26 cellular contexts compared by ENCODE assay signal in the genomic region with DNA sequence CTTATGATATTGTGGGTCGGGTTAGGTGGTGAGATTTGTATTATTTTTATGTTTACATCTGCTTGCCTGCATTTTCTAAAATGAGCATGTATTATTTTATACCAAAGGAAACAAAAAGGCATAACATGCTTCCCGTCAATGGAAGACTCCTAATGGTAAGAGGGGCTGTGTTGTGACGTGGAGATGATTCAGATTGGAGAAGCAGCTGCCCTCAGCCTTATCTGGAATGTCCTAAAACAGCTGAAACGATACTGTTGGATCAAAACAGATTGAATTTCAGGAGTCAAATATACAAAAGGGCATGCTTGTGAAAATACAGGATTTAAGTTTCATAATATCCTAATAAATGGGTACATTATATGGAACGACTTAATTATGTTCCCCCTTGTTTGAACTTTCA. TPM values are rescaled to one million over a fixed set of nuclear protein-coding genes. Genes with fewer than 3 reads are reported as not detected.
DNase-seq lines count a peak whose midpoint lies in the region; ATAC-seq and TF ChIP-seq lines count a peak whose summit lies in the region.
"Had no signal": no experiment of that assay in that cellular context is flagged by ENCODE, and none has a peak within 500 bp of the region (broad histone marks: within the 10 kb centered on the region; RNA-seq: fewer than 3 reads in every experiment).

No MANE protein-coding gene starts in this region.

- H2AFZ ChIP-seq in OCI-LY7 (ENCODE audit: low read length): no peak overlapping the region

- BruUV-seq in OCI-LY7 (replicated peaks; lab: Mats Ljungman, UMichigan): no TSS peak

- POLR2A ChIA-PET in OCI-LY7 (lab: Charles Lee): interaction anchor here (0.6 to 1.6 kb wide), 8 partner anchors 10 to 661 kb away, joined by 3 to 5 read pairs (median 5); no protein-coding TSS in a partner anchor

- H3K9me2 ChIP-seq in OCI-LY7 (ENCODE audit: insufficient read depth, low read length): no peaks in the 10 kb centered on the region

- H3K9ac ChIP-seq in skeletal muscle satellite cell (ENCODE audit: low read depth, low read length): peak overlapping the region; percentile 39
- H3K9ac ChIP-seq: BLaER1 had no signal

- peaks cover 65% of the 10 kb centered on the region for H3K79me2 ChIP-seq in OCI-LY7 (ENCODE audit: insufficient read depth, low read depth, low read length)

- H3K4me3 ChIP-seq in BE2C (ENCODE audit: low read depth, low read length) (peak overlapping the region; percentile 18), OCI-LY7 (ENCODE audit: low read depth, low read length, poor library complexity, severe bottlenecking) (no peak overlapping the region), skeletal muscle satellite cell (ENCODE audit: low read length) (no peak overlapping the region)
- H3K4me3 ChIP-seq: A549, BLaER1, GM12878, Peyer's patch, SJSA1 had no signal

- TF ChIP-seq CTCF in BE2C (IDR thresholded peaks at IDR 0.05; ENCODE audit: low read depth, low read length) (no peak), OCI-LY7 (conservative IDR thresholded peaks at IDR 0.05; ENCODE audit: low read length) (no peak)

- H3K27me3 ChIP-seq in BE2C: no peaks in the 10 kb centered on the region
- H3K27me3 ChIP-seq in skeletal muscle satellite cell (ENCODE audit: control insufficient read depth, insufficient read depth, low read length): no peaks in the 10 kb centered on the region
- H3K27me3 ChIP-seq: BLaER1, Peyer's patch, SJSA1 had no signal

- no peak for ATAC-seq in HG03460 (IDR thresholded peaks at IDR 0.05; ENCODE audit: unreplicated experiment)
- ATAC-seq: A549, GM12878, HepG2 had no signal

- no peaks in the 10 kb centered on the region for H4K20me1 ChIP-seq in OCI-LY7 (ENCODE audit: insufficient read depth, low read length)

- peak overlapping the region; percentile 12 for H3K27ac ChIP-seq in OCI-LY7 (ENCODE audit: low read depth, low read length, poor library complexity, severe bottlenecking)
- H3K27ac ChIP-seq: SJSA1 had no signal

- intact Hi-C loops in OCI-LY7 (cut with micrococcal nuclease; ENCODE audit: unreplicated experiment): no loop called here

- H3K9me3 ChIP-seq in BE2C (no peaks in the 10 kb centered on the region), OCI-LY7 (ENCODE audit: low read length) (no peaks in the 10 kb centered on the region), skeletal muscle satellite cell (replicated peaks; ENCODE audit: low read length) (no peaks in the 10 kb centered on the region)
- H3K9me3 ChIP-seq: A549, Caco-2, Peyer's patch, SJSA1 had no signal

- H3K4me2 ChIP-seq in OCI-LY7 (ENCODE audit: low read length) (no peak overlapping the region), skeletal muscle satellite cell (ENCODE audit: low read length) (peak overlapping the region; percentile 46)
- H3K4me2 ChIP-seq: A549 had no signal

- CTCF ChIA-PET in OCI-LY7 (lab: Charles Lee; ENCODE audit: unreplicated experiment): interaction anchor here (1.0 kb wide), 2 partner anchors 12 to 16 kb away, joined by 3 to 6 read pairs; no protein-coding TSS in a partner anchor

- DNase-seq in BE2C (no peak), OCI-LY7 (ENCODE audit: low spot score) (no peak), myocyte (ENCODE audit: low read depth) (peak; percentile 82), NCI-H82 treated with DMSO at 0.1 percent for 48 hours (lab: John Stamatoyannopoulos, UW; ENCODE audit: unreplicated experiment) (no peak), foreskin melanocyte (no peak)
- DNase-seq: Caco-2; CD4-positive, alpha-beta T cell; DMS 273 treated with DMSO at 0.1 percent for 48 hours; DND-41; H7; HFFc6; KBM-7; NCI-H1092 treated with DMSO at 0.1 percent for 48 hours; NCI-H1436 treated with DMSO at 0.1 percent for 48 hours; NCI-H2029; NCI-H226; NCI-H510A treated with DMSO at 0.1 percent for 48 hours; NCI-H748 treated with DMSO at 0.1 percent for 48 hours; Peyer's patch had no signal

- H3K36me3 ChIP-seq in BE2C (no peaks in the 10 kb centered on the region), OCI-LY7 (ENCODE audit: insufficient read depth, low read length) (peaks cover 61% of the 10 kb centered on the region), skeletal muscle satellite cell (ENCODE audit: insufficient read depth, low read length) (no peaks in the 10 kb centered on the region)

- peaks cover 5% of the 10 kb centered on the region for H3K4me1 ChIP-seq in BE2C
- H3K4me1 ChIP-seq in OCI-LY7 (ENCODE audit: insufficient read depth, low read length, poor library complexity, severe bottlenecking): peaks cover 86% of the 10 kb centered on the region
- peaks cover 22% of the 10 kb centered on the region for H3K4me1 ChIP-seq in skeletal muscle satellite cell (ENCODE audit: control insufficient read depth, insufficient read depth, low read length)
- H3K4me1 ChIP-seq: Caco-2, SJSA1 had no signal

RNA-seq across cellular contexts. Expression of gene DGKD, which starts 19.0 kb away (rescaled TPM):
- 76.3 TPM for polyA plus RNA-seq in BE2C (2012; ENCODE audit: insufficient read depth, insufficient read length, low read depth)
- 51.3 and 62.9 TPM in 2 replicates for total RNA-seq in OCI-LY7 (2014; rRNA removed; shearing (Covaris generic))
- total RNA-seq in OCI-LY7 (2022) (271 and 305 TPM in 2 replicates), myocyte (45.1 and 59.5 TPM in 2 replicates)
- polyA plus RNA-seq in myocyte (2012): 32.5 TPM
- 5.8 and 8.1 TPM in 2 replicates for total RNA-seq in skeletal muscle satellite cell (2012; rRNA removed)
